In genomic region chr6:16651871-16652270, GRCh38 we compare ENCODE assay signal across 10 cellular contexts.
DNase-seq lines count a peak whose midpoint lies in the region; ATAC-seq and TF ChIP-seq lines count a peak whose summit lies in the region.
"Had no signal": no experiment of that assay in that cellular context is flagged by ENCODE, and none has a peak within 500 bp of the region (broad histone marks: within the 10 kb centered on the region; RNA-seq: fewer than 3 reads in every experiment).

No MANE protein-coding gene starts in this region.

- peak; percentile 90 for ATAC-seq in GM18498 (IDR thresholded peaks at IDR 0.05; ENCODE audit: unreplicated experiment)
- peak; percentile 82 for ATAC-seq in GM21390 (IDR thresholded peaks at IDR 0.05; ENCODE audit: unreplicated experiment)
- ATAC-seq in HG03469 (IDR thresholded peaks at IDR 0.05; ENCODE audit: unreplicated experiment), result peak; percentile 82
- ATAC-seq in Right ventricle myocardium superior (ENCODE audit: poor library complexity), result no peak

- no peaks in the 10 kb centered on the region for H3K36me3 Mint-ChIP-seq in Caco-2 (ENCODE audit: insufficient read depth, unreplicated experiment)

- intact Hi-C loops in Caco-2 (cut with micrococcal nuclease; ENCODE audit: unreplicated experiment) (no loop called here), Right ventricle myocardium superior (cut with DNase I) (no loop called here)

- H3K9me3 Mint-ChIP-seq in Caco-2 (ENCODE audit: unreplicated experiment), result no peaks in the 10 kb centered on the region
- H3K9me3 Mint-ChIP-seq: stimulated activated naive CD8-positive, alpha-beta T cell treated with anti-CD3 and anti-CD28 coated beads, Interleukin-15, Interleukin-2, amounts not matched to agents 100 ng/mL and 50 ng/mL, for 24 hours had no signal

- H3K27me3 ChIP-seq in esophagus (ENCODE audit: control insufficient read depth in 1 of 2, insufficient read depth in 2 of 2, low read length in 2 of 2) (no peaks in the 10 kb centered on the region), Caco-2 (replicated peaks; ENCODE audit: control insufficient read depth, insufficient read depth, low read length) (no peaks in the 10 kb centered on the region), osteoblast (ENCODE audit: insufficient read depth, low read length) (no peaks in the 10 kb centered on the region)

- DNase-seq in Caco-2 (no peak), coronary artery (ENCODE audit: low spot score) (no peak), osteoblast (ENCODE audit: insufficient read length, low spot score, missing footprints) (no peak), Right ventricle myocardium superior (no peak)
- DNase-seq: NCI-H2107 had no signal

- H3K27ac ChIP-seq in esophagus (ENCODE audit: low read depth in 2 of 2, low read length in 1 of 2), result peak overlapping the region; percentile 80
- no peak overlapping the region for H3K27ac ChIP-seq in coronary artery
- H3K27ac ChIP-seq in osteoblast (ENCODE audit: low read depth, low read length), result no peak overlapping the region

- no peak overlapping the region for H3K4me3 Mint-ChIP-seq in Caco-2 (ENCODE audit: unreplicated experiment)
- H3K4me3 Mint-ChIP-seq: stimulated activated naive CD8-positive, alpha-beta T cell treated with anti-CD3 and anti-CD28 coated beads, Interleukin-15, Interleukin-2, amounts not matched to agents 100 ng/mL and 50 ng/mL, for 24 hours had no signal

- TF ChIP-seq CTCF in Caco-2 (IDR thresholded peaks at IDR 0.05; ENCODE audit: insufficient read depth in 1 of 2, low read depth in 1 of 2, low read length in 1 of 2, severe bottlenecking in 1 of 2, unreplicated experiment in 1 of 2) (no peak), coronary artery (IDR thresholded peaks at IDR 0.05) (no peak), osteoblast (IDR thresholded peaks at IDR 0.05; ENCODE audit: extremely low read depth, low read depth, low read length) (no peak)

- peaks cover 0 to 6% of the 10 kb centered on the region in 2 donors for H3K4me1 ChIP-seq in esophagus (ENCODE audit: control insufficient read depth in 2 of 2, insufficient read depth in 2 of 2, low read length in 1 of 2)
- no peaks in the 10 kb centered on the region for H3K4me1 ChIP-seq in Caco-2
- peaks cover 6% of the 10 kb centered on the region for H3K4me1 ChIP-seq in osteoblast (ENCODE audit: insufficient read depth, low read length)

- 41 to 53% methylated on average over 6 of the region's 6 CpGs for WGBS in esophagus, 2 donors

- H3K9me3 ChIP-seq in esophagus (ENCODE audit: control insufficient read depth in 2 of 2, insufficient read depth in 1 of 2, low read depth in 1 of 2, low read length in 1 of 2), result no peaks in the 10 kb centered on the region
- H3K9me3 ChIP-seq in Caco-2, result no peaks in the 10 kb centered on the region
- no peaks in the 10 kb centered on the region for H3K9me3 ChIP-seq in osteoblast (ENCODE audit: low read depth, low read length)

- POLR2A ChIA-PET in Caco-2 (lab: Charles Lee), result interaction anchor here (0.6 kb wide), 1 partner anchor 138 kb away, joined by 3 read pairs; no protein-coding TSS in a partner anchor

- no peak overlapping the region for H3K4me3 ChIP-seq in esophagus (ENCODE audit: low read depth in 1 of 2, low read length in 2 of 2)
- H3K4me3 ChIP-seq in Caco-2 (ENCODE audit: low read depth, low read length), result no peak overlapping the region
- no peak overlapping the region for H3K4me3 ChIP-seq in coronary artery
- no peak overlapping the region for H3K4me3 ChIP-seq in osteoblast (ENCODE audit: insufficient read depth, low read length)

- H3K27ac Mint-ChIP-seq in Caco-2 (ENCODE audit: unreplicated experiment), result no peak overlapping the region

- BruUV-seq in Caco-2 (replicated peaks; lab: Mats Ljungman, UMichigan), result no TSS peak

- no peak overlapping the region for H3K4me2 ChIP-seq in osteoblast (ENCODE audit: insufficient read depth, low read length)

- H4K20me1 ChIP-seq in osteoblast (ENCODE audit: insufficient read depth, low read length), result no peaks in the 10 kb centered on the region

- no peaks in the 10 kb centered on the region for H3K4me1 Mint-ChIP-seq in Caco-2 (ENCODE audit: low read depth, unreplicated experiment)

- no peaks in the 10 kb centered on the region for H3K27me3 Mint-ChIP-seq in Caco-2 (ENCODE audit: insufficient read depth, unreplicated experiment)
- H3K27me3 Mint-ChIP-seq: stimulated activated naive CD8-positive, alpha-beta T cell treated with anti-CD3 and anti-CD28 coated beads, Interleukin-15, Interleukin-2, amounts not matched to agents 100 ng/mL and 50 ng/mL, for 24 hours had no signal

- H3K79me2 ChIP-seq in osteoblast (ENCODE audit: insufficient read depth, low read length), result no peaks in the 10 kb centered on the region

- H2AFZ ChIP-seq in osteoblast (ENCODE audit: low read length), result no peak overlapping the region

- CTCF ChIA-PET in Caco-2 (lab: Charles Lee), result no interaction called here

- H3K36me3 ChIP-seq in esophagus (ENCODE audit: control insufficient read depth in 2 of 2, insufficient read depth in 2 of 2, low read length in 1 of 2), result no peaks in the 10 kb centered on the region
- H3K36me3 ChIP-seq in Caco-2 (ENCODE audit: control insufficient read depth, insufficient read depth, low read length), result no peaks in the 10 kb centered on the region
- peaks cover 3% of the 10 kb centered on the region for H3K36me3 ChIP-seq in osteoblast (ENCODE audit: insufficient read depth, low read length)

Comparison
In these comparisons a context has a peak if more than half of its experiments do, and no peak if none do; other contexts are left out.
1. H3K27ac ChIP-seq: peak in esophagus (2 of 2); none in coronary artery (0 of 2) and osteoblast (single experiment).